Comparison of ENCODE assay signal across 8 cellular contexts in the genomic region with DNA sequence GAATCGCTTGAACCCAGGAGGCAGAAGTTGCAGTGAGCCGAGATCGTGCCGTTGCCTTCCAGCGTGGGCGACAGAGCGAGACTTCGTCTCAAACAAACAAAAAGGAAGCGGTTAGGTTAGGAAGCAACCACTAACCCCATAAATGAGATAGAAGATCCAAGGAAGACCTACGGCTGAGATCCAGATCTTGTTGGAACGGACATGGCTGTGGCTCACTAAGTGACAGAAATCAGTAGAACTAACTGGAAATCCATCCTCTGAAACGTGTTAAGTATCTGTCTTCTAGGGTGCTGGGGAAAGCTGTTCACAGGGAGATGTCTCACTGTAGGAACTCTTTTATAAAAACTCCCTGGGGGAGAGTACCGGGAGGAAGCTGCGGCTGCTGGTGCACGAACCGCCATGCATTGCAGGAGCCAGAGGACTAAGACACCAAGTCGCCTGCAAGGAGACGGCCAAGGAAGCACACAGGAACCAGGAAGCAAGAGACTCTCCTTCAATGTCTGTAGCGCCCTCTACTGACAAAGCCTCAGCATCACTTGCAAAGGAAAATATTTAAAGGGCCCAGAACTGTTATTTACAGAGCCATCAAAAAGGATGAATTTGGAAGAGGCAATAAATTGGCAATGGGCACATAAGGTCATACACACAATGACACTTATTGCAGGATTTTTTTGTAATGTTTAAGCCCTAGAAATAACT. TPM values are rescaled to one million over a fixed set of nuclear protein-coding genes. Genes with fewer than 3 reads are reported as not detected.
A peak's percentile ranks its signal among the peaks of the same experiment; 100 is the strongest.
DNase-seq lines count a peak whose midpoint lies in the region; ATAC-seq and TF ChIP-seq lines count a peak whose summit lies in the region.

No MANE protein-coding gene starts in this region.

- H4K20me1 ChIP-seq in smooth muscle cell (ENCODE audit: low read depth), result no peaks in the 10 kb centered on the region

- no peak overlapping the region for H3K9ac ChIP-seq in smooth muscle cell (ENCODE audit: low read depth)

- no peaks in the 10 kb centered on the region for H3K36me3 ChIP-seq in smooth muscle cell (ENCODE audit: low read depth)

- H3K79me2 ChIP-seq in smooth muscle cell (ENCODE audit: low read depth), result no peaks in the 10 kb centered on the region

- H2AFZ ChIP-seq in smooth muscle cell (ENCODE audit: low read depth), result peak overlapping the region; percentile 71

- H3K4me1 ChIP-seq in smooth muscle cell (ENCODE audit: low read depth), result no peaks in the 10 kb centered on the region

- H3K27ac ChIP-seq in smooth muscle cell (ENCODE audit: low read depth), result no peak overlapping the region

- peak; percentile 65 for TF ChIP-seq CTCF in smooth muscle cell (IDR thresholded peaks at IDR 0.05; ENCODE audit: borderline replicate concordance, insufficient read depth, poor library complexity, severe bottlenecking)

- H3K4me2 ChIP-seq in smooth muscle cell, result no peak overlapping the region

- ATAC-seq in GM19467 (IDR thresholded peaks at IDR 0.05; ENCODE audit: unreplicated experiment) (peak; percentile 75), GM21786 (IDR thresholded peaks at IDR 0.05; ENCODE audit: unreplicated experiment) (no peak)

- no peaks in the 10 kb centered on the region for H3K27me3 ChIP-seq in smooth muscle cell (ENCODE audit: low read depth)

- H3F3A ChIP-seq in smooth muscle cell (ENCODE audit: low read depth), result no peaks in the 10 kb centered on the region

- H3K4me3 ChIP-seq in smooth muscle cell, result no peak overlapping the region

- no peaks in the 10 kb centered on the region for H3K9me3 ChIP-seq in smooth muscle cell (replicated peaks; ENCODE audit: low read depth)

- WGBS in smooth muscle cell (ENCODE audit: low lambda C conversion rate), result 68% methylated on average over 19 of the region's 19 CpGs

- DNase-seq in D341Med (ENCODE audit: low spot score), result peak; percentile 75
- peak; percentile 47 for DNase-seq in NCI-H146 (lab: John Stamatoyannopoulos, UW)
- DNase-seq in activated CD4-positive, alpha-beta T cell treated with anti-CD3 and anti-CD28 coated beads, Interleukin-2, amount 50 U/mL, for 48 hours, result peak; percentile 39 to 52
- peak; percentile 60 for DNase-seq in glomerular endothelial cell (ENCODE audit: extremely low read depth, low read depth, low spot score)
- no peak for DNase-seq in smooth muscle cell (lab: John Stamatoyannopoulos, UW; ENCODE audit: unreplicated experiment)
- no peak for DNase-seq in NCI-H1436 treated with DMSO at 0.1 percent for 48 hours (lab: John Stamatoyannopoulos, UW)

RNA-seq across cellular contexts. Expression of a gene that starts 16.9 kb away (rescaled TPM):
- total RNA-seq in glomerular endothelial cell, result 17.3 and 21.1 TPM in 2 replicates
- 42.7 and 77.5 TPM in 2 replicates for total RNA-seq in smooth muscle cell
- polyA plus RNA-seq in smooth muscle cell, result 18.3 and 18.8 TPM in 2 replicates

RNA-seq across cellular contexts. Expression of a gene that starts 47.6 kb away (rescaled TPM):
- total RNA-seq in glomerular endothelial cell, result 2.3 and 2.9 TPM in 2 replicates
- 1.2 and 2.0 TPM in 2 replicates for total RNA-seq in smooth muscle cell
- 2.0 and 2.6 TPM in 2 replicates for polyA plus RNA-seq in smooth muscle cell

RNA-seq across cellular contexts. Expression of a gene that starts 51.4 kb away (rescaled TPM):
- total RNA-seq in glomerular endothelial cell, result 1.4 TPM in 1 of 2 replicates, not detected in the other
- total RNA-seq in smooth muscle cell, result 0.18 TPM in 1 of 2 replicates, not detected in the other
- 0.90 and 1.3 TPM in 2 replicates for polyA plus RNA-seq in smooth muscle cell

Comparison
In these comparisons a context has a peak if more than half of its experiments do, and no peak if none do; other contexts are left out.
1. DNase-seq: peak in D341Med (single experiment), NCI-H146 (single experiment), activated CD4-positive, alpha-beta T cell treated with anti-CD3 and anti-CD28 coated beads, Interleukin-2, amount 50 U/mL, for 48 hours (2 of 2) and glomerular endothelial cell (single experiment); none in smooth muscle cell (single experiment) and NCI-H1436 treated with DMSO at 0.1 percent for 48 hours (single experiment).